Comparison of ENCODE assay signal across 9 cellular contexts in the genomic region with DNA sequence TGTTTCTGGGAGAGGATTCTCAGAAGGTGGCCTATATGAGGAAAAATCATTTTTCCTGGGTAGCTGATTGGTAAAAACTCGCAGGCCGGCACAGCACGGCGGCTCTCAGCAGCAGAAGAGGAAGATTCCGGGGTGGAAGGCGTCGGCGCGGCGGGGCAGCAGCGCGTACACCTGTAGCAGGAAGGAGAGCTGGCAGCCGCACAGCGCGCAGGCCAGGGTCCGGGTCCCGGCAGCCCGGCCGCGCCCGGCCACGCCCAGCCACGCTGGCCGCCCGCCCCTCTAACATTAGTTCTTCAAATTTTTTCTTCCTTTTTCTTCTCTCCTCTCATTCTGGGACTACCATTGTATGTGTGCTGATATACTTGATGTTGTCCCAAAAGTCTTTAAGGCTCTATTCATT.
"Had no signal": no experiment of that assay in that cellular context is flagged by ENCODE, and none has a peak within 500 bp of the region (broad histone marks: within the 10 kb centered on the region; RNA-seq: fewer than 3 reads in every experiment).

No MANE protein-coding gene starts in this region.

- H3K4me1 ChIP-seq: HAP-1 had no signal

- H3K4me3 Mint-ChIP-seq: HFFc6 had no signal

- DNase-seq: GM23248, GOT3, H7, HFFc6, IMR-90, KG1 had no signal

- H3K4me3 ChIP-seq: GM23248, HAP-1, K562 had no signal

- H2AFZ ChIP-seq: GM23248 had no signal

- ATAC-seq: HCT116, K562 had no signal

- H3K27ac ChIP-seq: GM23248 had no signal

- H3K9ac ChIP-seq: GM23248 had no signal

- H3K36me3 ChIP-seq: HAP-1 had no signal

- H3K27ac Mint-ChIP-seq: HFFc6 had no signal
